In the genomic region with DNA sequence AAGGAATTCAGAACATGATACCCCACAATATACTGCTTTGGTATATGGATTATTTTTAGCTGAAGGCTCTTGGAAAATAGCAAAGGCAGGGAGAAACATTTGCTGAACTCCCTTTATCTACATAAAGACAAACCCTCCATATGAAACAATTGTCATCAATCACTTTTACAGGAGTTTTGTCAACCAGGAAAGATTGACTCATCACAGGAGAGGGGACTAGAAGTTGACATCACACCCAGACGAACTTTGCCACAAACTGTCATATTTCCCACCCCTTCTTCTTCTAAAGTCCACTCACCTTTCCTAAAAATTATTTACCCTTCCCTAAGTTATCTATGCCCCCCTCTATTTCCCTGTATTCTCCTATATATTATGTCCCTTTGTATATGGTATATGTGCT, we compare ENCODE assay signal across 32 cellular contexts. TPM values are rescaled to one million over a fixed set of nuclear protein-coding genes. Genes with fewer than 3 reads are reported as not detected.
"Had no signal": no experiment of that assay in that cellular context is flagged by ENCODE, and none has a peak within 500 bp of the region (broad histone marks: within the 10 kb centered on the region; RNA-seq: fewer than 3 reads in every experiment).

No MANE protein-coding gene starts in this region.

- H3K27me3 ChIP-seq: esophagus squamous epithelium, left lung, right atrium auricular region, spleen, stomach, testis had no signal

- H3K4me3 ChIP-seq: coronary artery, esophagus squamous epithelium, heart right ventricle, left lung, prostate gland, right atrium auricular region, skin epidermis, spleen, stomach, testis, tibial artery had no signal

- H3K27ac Mint-ChIP-seq: effector memory CD8-positive, alpha-beta T cell; mesothelial cell of epicardium; naive thymus-derived CD8-positive, alpha-beta T cell; nephron progenitor cell; stimulated activated naive B cell treated with anti-CD40 and anti-IgM and Interleukin-4, amounts not matched to agents 10 μg/mL and 1 μg/mL and 100 μg/mL, for 72 hours; type B pancreatic cell had no signal

- H3K9me3 ChIP-seq: esophagus squamous epithelium, heart right ventricle, left lung, prostate gland, right atrium auricular region, spleen, stomach, testis, tibial artery had no signal

- H3K36me3 ChIP-seq: esophagus squamous epithelium, heart right ventricle, left lung, prostate gland, right atrium auricular region, spleen, stomach, tibial artery had no signal

- H3K9me3 Mint-ChIP-seq: effector memory CD8-positive, alpha-beta T cell; mesothelial cell of epicardium; naive thymus-derived CD8-positive, alpha-beta T cell; nephron progenitor cell; stimulated activated naive B cell treated with anti-CD40 and anti-IgM and Interleukin-4, amounts not matched to agents 10 μg/mL and 1 μg/mL and 100 μg/mL, for 72 hours; type B pancreatic cell had no signal

- DNase-seq: dermis blood vessel endothelial cell; effector memory CD8-positive, alpha-beta T cell; esophagus squamous epithelium; foreskin melanocyte; glutamatergic neuron; heart right ventricle; hippocampal formation; left cardiac atrium; left lung; mesenchymal stem cell; naive thymus-derived CD8-positive, alpha-beta T cell; nephron progenitor cell; nucleus accumbens; spleen; stimulated activated CD4-positive, alpha-beta T cell treated with anti-CD3 and anti-CD28 coated beads, Interleukin-4, amount 100 ng/mL, for 4 hours; stimulated activated naive B cell treated with anti-CD40 and anti-IgM and Interleukin-4, amounts not matched to agents 10 μg/mL and 1 μg/mL and 100 μg/mL, for 72 hours; stomach; testis; tibial artery had no signal

- H3K4me1 ChIP-seq: esophagus squamous epithelium, heart right ventricle, left lung, prostate gland, right atrium auricular region, spleen, testis, tibial artery had no signal

- H3K4me3 Mint-ChIP-seq: effector memory CD8-positive, alpha-beta T cell; mesothelial cell of epicardium; naive thymus-derived CD8-positive, alpha-beta T cell; nephron progenitor cell; stimulated activated naive B cell treated with anti-CD40 and anti-IgM and Interleukin-4, amounts not matched to agents 10 μg/mL and 1 μg/mL and 100 μg/mL, for 72 hours; type B pancreatic cell had no signal

- ATAC-seq: effector memory CD8-positive, alpha-beta T cell; heart right ventricle; left cardiac atrium; left lung; naive thymus-derived CD8-positive, alpha-beta T cell; stimulated activated naive B cell treated with anti-CD40 and anti-IgM and Interleukin-4, amounts not matched to agents 10 μg/mL and 1 μg/mL and 100 μg/mL, for 72 hours had no signal

- H3K27ac ChIP-seq: coronary artery, esophagus squamous epithelium, heart right ventricle, left lung, prostate gland, right atrium auricular region, skin epidermis, spleen, stomach, testis, tibial artery had no signal

- H3K4me1 Mint-ChIP-seq: naive thymus-derived CD8-positive, alpha-beta T cell; nephron progenitor cell; stimulated activated naive B cell treated with anti-CD40 and anti-IgM and Interleukin-4, amounts not matched to agents 10 μg/mL and 1 μg/mL and 100 μg/mL, for 72 hours had no signal

RNA-seq across cellular contexts. Expression of gene RBM11, which starts 47.9 kb away (rescaled TPM):
- total RNA-seq: dermis blood vessel endothelial cell, lung microvascular endothelial cell, myocyte, osteocyte had no signal

RNA-seq across cellular contexts. Expression of gene LIPI, which starts 53.1 kb away (rescaled TPM):
- total RNA-seq: dermis blood vessel endothelial cell; esophagus squamous epithelium; heart right ventricle; kidney epithelial cell; left cardiac atrium; left lung; lower leg skin; lung microvascular endothelial cell; mesothelial cell of epicardium; myocyte; naive thymus-derived CD8-positive, alpha-beta T cell; osteocyte; right atrium auricular region; spleen; stomach; subcutaneous adipose tissue; urinary bladder had no signal
- polyA plus RNA-seq: heart right ventricle; naive thymus-derived CD8-positive, alpha-beta T cell; spleen; stomach; urinary bladder had no signal
